In the genomic region with DNA sequence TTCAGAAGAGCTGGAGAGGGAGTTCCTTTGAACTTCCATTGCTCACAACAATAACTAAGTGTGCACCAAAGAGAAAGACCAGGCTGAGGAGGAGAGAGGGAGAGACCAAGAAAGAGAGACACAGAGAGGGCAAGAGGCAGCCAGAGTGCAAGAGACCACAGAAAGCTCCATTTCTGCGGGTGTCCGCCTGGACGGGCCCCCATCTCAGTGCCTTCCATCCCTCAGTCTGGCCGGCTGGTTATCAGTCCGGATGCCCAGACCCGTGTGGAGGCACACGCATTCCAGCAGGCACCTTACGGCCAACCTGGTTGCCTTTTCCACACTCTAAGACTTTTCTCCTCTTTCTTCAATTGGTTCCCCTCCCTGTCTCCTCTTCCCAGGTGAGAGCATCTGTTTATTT, we compare ENCODE assay signal across 19 cellular contexts. TPM values are rescaled to one million over a fixed set of nuclear protein-coding genes. Genes with fewer than 3 reads are reported as not detected.
DNase-seq lines count a peak whose midpoint lies in the region; ATAC-seq and TF ChIP-seq lines count a peak whose summit lies in the region.
"Had no signal": no experiment of that assay in that cellular context is flagged by ENCODE, and none has a peak within 500 bp of the region (broad histone marks: within the 10 kb centered on the region; RNA-seq: fewer than 3 reads in every experiment).

No MANE protein-coding gene starts in this region.

- H3K9me3 ChIP-seq in Peyer's patch (no peaks in the 10 kb centered on the region), testis (no peaks in the 10 kb centered on the region)
- H3K9me3 ChIP-seq: SK-N-SH had no signal

- ATAC-seq in HG03108 (IDR thresholded peaks at IDR 0.05; ENCODE audit: unreplicated experiment), result no peak
- ATAC-seq in HG03139 (IDR thresholded peaks at IDR 0.05; ENCODE audit: unreplicated experiment), result no peak
- ATAC-seq: activated CD8-positive, alpha-beta T cell treated with anti-CD3 and anti-CD28 coated beads for 36 hours; naive thymus-derived CD8-positive, alpha-beta T cell had no signal

- H3K27me3 ChIP-seq in H7 (ENCODE audit: control insufficient read depth, insufficient read depth, low read length), result no peaks in the 10 kb centered on the region
- H3K27me3 ChIP-seq in Peyer's patch, result no peaks in the 10 kb centered on the region
- no peaks in the 10 kb centered on the region for H3K27me3 ChIP-seq in testis

- TF ChIP-seq POLR2A in Peyer's patch (IDR thresholded peaks at IDR 0.05) (no peak), testis (IDR thresholded peaks at IDR 0.05) (no peak)

- H3K4me1 ChIP-seq in Peyer's patch (no peaks in the 10 kb centered on the region), testis (peaks cover 22% of the 10 kb centered on the region)

- no peak for TF ChIP-seq CTCF in Peyer's patch (IDR thresholded peaks at IDR 0.05)
- no peak for TF ChIP-seq CTCF in testis (IDR thresholded peaks at IDR 0.05)

- H3K4me3 ChIP-seq in H7 (ENCODE audit: insufficient read depth, low read depth, low read length) (no peak overlapping the region), Peyer's patch (no peak overlapping the region), testis (no peak overlapping the region)

- H3K36me3 ChIP-seq in H7 (replicated peaks; ENCODE audit: control insufficient read depth, insufficient read depth, low read length) (peaks cover 36% of the 10 kb centered on the region), Peyer's patch (peaks cover 0 to 52% (median 0%) of the 10 kb centered on the region in 3 donors), testis (ENCODE audit: low read depth, missing control alignments) (no peaks in the 10 kb centered on the region)

- 63 to 77% methylated on average over 8 of the region's 8 CpGs for WGBS in testis, 2 donors

- DNase-seq in H7, result peak; percentile 47
- peak in 2 of 3 donors; percentile 26 to 39 for DNase-seq in Peyer's patch
- DNase-seq in midbrain (lab: John Stamatoyannopoulos, UW), result peak; percentile 7
- no peak for DNase-seq in testis
- DNase-seq in NCI-H187 treated with DMSO at 0.1 percent for 48 hours (lab: John Stamatoyannopoulos, UW), result no peak
- DNase-seq: activated CD8-positive, alpha-beta T cell treated with anti-CD3 and anti-CD28 coated beads for 36 hours; activated gamma-delta T cell treated with Interleukin-2 at 50 U/mL for 16 hours; CD4-positive, alpha-beta T cell; EL; GOT3; naive thymus-derived CD8-positive, alpha-beta T cell; NCI-H1105; NCI-H2081; NCI-H345; SK-N-SH; substantia nigra had no signal

- intact Hi-C loops in testis (cut with DNase I; ENCODE audit: low total_unique reads), result no loop called here

- H3K27ac ChIP-seq in Peyer's patch, result no peak overlapping the region
- H3K27ac ChIP-seq in testis, result peak overlapping the region; percentile 48 to 69
- H3K27ac ChIP-seq: RWPE1 had no signal

RNA-seq across cellular contexts. Expression of a gene that starts 48.6 kb away (rescaled TPM):
- total RNA-seq in H7 (2014; rRNA removed; shearing (Covaris generic)), result 83.5 and 108 TPM in 2 replicates
- 100 to 1,000 TPM; 130 to 176 (median 140) TPM for total RNA-seq in Peyer's patch
- 100 to 1,000 TPM in 1 of 2 donors, 10 to 100 TPM in 1; 99.5 to 139 TPM for total RNA-seq in testis
- 60.5 TPM for polyA plus RNA-seq in testis (ENCODE audit: insufficient read depth, low read depth, low replicate concordance)

Comparison
In these comparisons a context has a peak if more than half of its experiments do, and no peak if none do; other contexts are left out.
1. DNase-seq: peak in H7 (single experiment), Peyer's patch (2 of 3) and midbrain (single experiment); none in testis (single experiment) and NCI-H187 treated with DMSO at 0.1 percent for 48 hours (single experiment).
2. H3K27ac ChIP-seq: peak in testis (2 of 2); none in Peyer's patch (0 of 4).